9 cellular contexts compared by ENCODE assay signal in the genomic region with DNA sequence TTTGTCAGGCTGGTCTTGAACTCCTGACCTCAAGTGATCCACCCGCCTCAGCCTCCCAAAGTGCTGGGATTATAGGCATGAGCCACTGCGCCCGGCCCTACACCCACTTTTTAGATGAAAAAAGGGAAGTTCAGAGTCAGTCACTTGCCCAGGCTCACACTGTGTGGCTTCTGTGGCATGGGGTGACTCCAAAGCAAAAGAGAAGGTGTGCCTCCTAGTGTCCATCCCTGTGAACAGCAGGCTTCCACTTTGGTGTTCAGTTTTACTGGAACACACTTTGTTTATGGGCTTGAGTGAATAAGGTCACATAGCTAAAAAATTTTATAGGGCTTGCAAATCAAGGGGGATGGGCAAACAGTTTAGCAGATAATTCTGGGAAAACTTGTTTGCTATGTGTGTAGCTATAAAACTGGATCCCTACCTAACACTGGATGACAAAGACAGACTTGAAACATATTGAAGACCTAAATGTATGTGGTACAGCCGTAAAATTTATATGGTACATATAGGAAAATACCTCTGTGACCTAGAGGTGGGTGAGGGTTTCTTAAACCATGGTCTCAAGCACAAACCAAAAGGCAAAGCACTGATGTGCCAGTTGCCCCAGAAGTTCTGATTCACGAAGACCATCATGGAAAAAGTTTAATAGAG. TPM values are rescaled to one million over a fixed set of nuclear protein-coding genes. Genes with fewer than 3 reads are reported as not detected.
DNase-seq lines count a peak whose midpoint lies in the region; ATAC-seq and TF ChIP-seq lines count a peak whose summit lies in the region.
"Had no signal": no experiment of that assay in that cellular context is flagged by ENCODE, and none has a peak within 500 bp of the region (broad histone marks: within the 10 kb centered on the region; RNA-seq: fewer than 3 reads in every experiment).

No MANE protein-coding gene starts in this region.

- no peak overlapping the region for H2BK120ac ChIP-seq in H9 (ENCODE audit: low read depth, low read length, poor library complexity, severe bottlenecking)

- H3K4me3 ChIP-seq in GM06990 (replicated peaks; ENCODE audit: low read depth, low read length): no peak overlapping the region
- H3K4me3 ChIP-seq in cardiac fibroblast (replicated peaks in 1 of 2; ENCODE audit: low read depth in 2 of 2, low read length in 2 of 2): no peak overlapping the region
- H3K4me3 ChIP-seq in right lobe of liver: no peak overlapping the region

- H3K9me3 ChIP-seq in H9 (ENCODE audit: control insufficient read depth, low read depth, low read length): no peaks in the 10 kb centered on the region
- no peaks in the 10 kb centered on the region for H3K9me3 ChIP-seq in right lobe of liver

- no peak overlapping the region for H3K23ac ChIP-seq in H9 (ENCODE audit: insufficient read length, low read depth, low read length)

- no peak overlapping the region for H2AFZ ChIP-seq in H9 (ENCODE audit: low read length)

- H4K5ac ChIP-seq in H9 (ENCODE audit: insufficient read length, low read depth, low read length): no peak overlapping the region

- WGBS in H9 (ENCODE audit: extremely low coverage, insufficient read length, low lambda C conversion rate): no CpG with 5 or more reads among the region's 5 CpGs
- WGBS in right lobe of liver (ENCODE audit: insufficient coverage, low coverage, low lambda C conversion rate, missing lambda C conversion rate): 57% methylated on average over 4 of the region's 5 CpGs

- H3K79me2 ChIP-seq in H9 (ENCODE audit: insufficient read depth, low read length): no peaks in the 10 kb centered on the region

- H3K4me3 Mint-ChIP-seq in H9: no peak overlapping the region
- H3K4me3 Mint-ChIP-seq in activated B cell treated with CpG ODN at 0.5 μM for 24 hours: no peak overlapping the region
- H3K4me3 Mint-ChIP-seq: dendritic cell treated with granulocyte-macrophage colony-stimulating factor and Interleukin-4, amounts not matched to agents 40 ng/mL and 50 ng/mL, for 4 days had no signal

- peaks cover 3 to 4% of the 10 kb centered on the region in 2 experiments; a peak in 1 of 4 replicates for H3K4me1 Mint-ChIP-seq in H9
- no peaks in the 10 kb centered on the region for H3K4me1 Mint-ChIP-seq in activated B cell treated with CpG ODN at 0.5 μM for 24 hours

- H3K9ac ChIP-seq in H9 (ENCODE audit: extremely low read depth, insufficient read length, low read length): no peak overlapping the region

- H2BK12ac ChIP-seq in H9 (ENCODE audit: insufficient read length, low read depth, low read length): no peak overlapping the region

- H3K27me3 ChIP-seq in GM06990 (replicated peaks; ENCODE audit: control insufficient read depth, insufficient read depth, low read length) (no peaks in the 10 kb centered on the region), H9 (ENCODE audit: insufficient read depth, low read length) (no peaks in the 10 kb centered on the region), right lobe of liver (no peaks in the 10 kb centered on the region)

- no peaks in the 10 kb centered on the region for H3K23me2 ChIP-seq in H9 (ENCODE audit: insufficient read length, low read depth, low read length, poor library complexity, severe bottlenecking)

- no peaks in the 10 kb centered on the region; the same call in 1 of the 2 replicates for H3K27me3 Mint-ChIP-seq in H9 (ENCODE audit: low read depth)
- H3K27me3 Mint-ChIP-seq in activated B cell treated with CpG ODN at 0.5 μM for 24 hours: no peaks in the 10 kb centered on the region
- H3K27me3 Mint-ChIP-seq: dendritic cell treated with granulocyte-macrophage colony-stimulating factor and Interleukin-4, amounts not matched to agents 40 ng/mL and 50 ng/mL, for 4 days had no signal

- no peak overlapping the region for H3K4me2 ChIP-seq in H9 (ENCODE audit: insufficient read depth, insufficient read length, low read length)

- no peak overlapping the region for H2BK15ac ChIP-seq in H9 (ENCODE audit: low read depth, low read length)

- H3K9me3 Mint-ChIP-seq in H9 (peaks cover 10 to 15% of the 10 kb centered on the region in 2 experiments; a peak in 4 of 5 replicates), activated B cell treated with CpG ODN at 0.5 μM for 24 hours (peaks cover 2% of the 10 kb centered on the region)
- H3K9me3 Mint-ChIP-seq: dendritic cell treated with granulocyte-macrophage colony-stimulating factor and Interleukin-4, amounts not matched to agents 40 ng/mL and 50 ng/mL, for 4 days had no signal

- no peak overlapping the region for H3K4ac ChIP-seq in H9 (ENCODE audit: low read depth, low read length)

- intact Hi-C loops in activated B cell treated with CpG ODN at 0.5 μM for 24 hours (cut with micrococcal nuclease): loop anchor here (1.0 to 5.0 kb wide), 4 partner anchors 143 to 695 kb away; a partner anchor contains a TSS
- intact Hi-C loops in right lobe of liver (cut with DNase I): loop anchor here in 1 of 2 donors (5.0 kb wide), 1 partner anchor 156 kb away; no protein-coding TSS in a partner anchor

- no peak overlapping the region for H3K18ac ChIP-seq in H9 (ENCODE audit: insufficient read length, low read depth, low read length)

- no peak overlapping the region for H2BK20ac ChIP-seq in H9 (ENCODE audit: low read depth, low read length, poor library complexity, severe bottlenecking)

- no peak overlapping the region for H4K91ac ChIP-seq in H9 (ENCODE audit: insufficient read length, low read depth, low read length)

- H2BK5ac ChIP-seq in H9 (ENCODE audit: insufficient read length, low read length): no peak overlapping the region

- DNase-seq in GM06990 (ENCODE audit: extremely low read depth, insufficient read length): peak; percentile 36
- DNase-seq in H9: peak; percentile 79
- DNase-seq in NCI-H1105 treated with DMSO at 0.1 percent for 48 hours (lab: John Stamatoyannopoulos, UW): peak; percentile 15
- peak; percentile 35 for DNase-seq in activated B cell treated with CpG ODN at 0.5 μM for 24 hours
- DNase-seq in cardiac fibroblast (ENCODE audit: low read depth in 2 of 2): peak; percentile 68 to 73
- DNase-seq in right lobe of liver: peak; percentile 56 to 64 (median 60)
- DNase-seq in stimulated activated CD8-positive, alpha-beta memory T cell treated with anti-CD3 and anti-CD28 coated beads, Interleukin-15, amount 100 ng/mL, for 1 hour (ENCODE audit: low read depth): peak; percentile 60

- CTCF ChIA-PET in activated B cell treated with CpG ODN at 0.5 μM for 24 hours (lab: Charles Lee): interaction anchor here (0.9 to 1.5 kb wide), 7 partner anchors 11 to 518 kb away, joined by 3 to 4 read pairs (median 3); no protein-coding TSS in a partner anchor

- H3K27ac ChIP-seq in H9 (ENCODE audit: insufficient read length, low read depth, low read length) (no peak overlapping the region), right lobe of liver (no peak overlapping the region)

- POLR2A ChIA-PET in activated B cell treated with CpG ODN at 0.5 μM for 24 hours (lab: Charles Lee): interaction anchor here (0.5 kb wide), 1 partner anchor 173 kb away, joined by 3 read pairs; no protein-coding TSS in a partner anchor

- H4K8ac ChIP-seq in H9 (replicated peaks; ENCODE audit: insufficient read length, low read depth, low read length): no peak overlapping the region

- H3K4me1 ChIP-seq in H9 (ENCODE audit: insufficient read depth, low read length): no peaks in the 10 kb centered on the region
- no peaks in the 10 kb centered on the region for H3K4me1 ChIP-seq in right lobe of liver

- TF ChIP-seq POLR2A in right lobe of liver (IDR thresholded peaks at IDR 0.05): no peak

- H3K56ac ChIP-seq in H9 (ENCODE audit: insufficient read length, low read depth, low read length): no peak overlapping the region

- no peak overlapping the region for H2AK5ac ChIP-seq in H9 (ENCODE audit: insufficient read length, low read length)

- H4K20me1 ChIP-seq in H9 (ENCODE audit: control insufficient read depth, insufficient read depth, insufficient read length): no peaks in the 10 kb centered on the region

- peak; percentile 98 for ATAC-seq in activated B cell treated with CpG ODN at 0.5 μM for 24 hours (ENCODE audit: low read depth)
- ATAC-seq in right lobe of liver: peak; percentile 91 to 95 (median 94)
- ATAC-seq in GM18519 (IDR thresholded peaks at IDR 0.05; ENCODE audit: low FRiP score, unreplicated experiment): no peak

- no peaks in the 10 kb centered on the region for H3K79me1 ChIP-seq in H9 (ENCODE audit: insufficient read depth, low read depth, low read length, poor library complexity, severe bottlenecking)

- peaks cover 5 to 15% (median 13%) of the 10 kb centered on the region in 3 experiments; a peak in 6 of 7 replicates for H3K36me3 Mint-ChIP-seq in H9 (ENCODE audit: insufficient read depth in 1 of 3, low read depth in 3 of 3)
- H3K36me3 Mint-ChIP-seq in activated B cell treated with CpG ODN at 0.5 μM for 24 hours (ENCODE audit: low read depth): no peaks in the 10 kb centered on the region

- no peak overlapping the region for H3K14ac ChIP-seq in H9 (ENCODE audit: insufficient read depth, low read length)

- H3T11ph ChIP-seq in H9 (ENCODE audit: low read length): no peak overlapping the region

- H3K27ac Mint-ChIP-seq in H9 (no peak overlapping the region), activated B cell treated with CpG ODN at 0.5 μM for 24 hours (peak overlapping the region; percentile 8)
- H3K27ac Mint-ChIP-seq: dendritic cell treated with granulocyte-macrophage colony-stimulating factor and Interleukin-4, amounts not matched to agents 40 ng/mL and 50 ng/mL, for 4 days had no signal

- TF ChIP-seq CTCF in GM06990 (IDR thresholded peaks at IDR 0.05; ENCODE audit: insufficient read depth, low read length, poor library complexity, severe bottlenecking) (peak; percentile 92), H9 (conservative IDR thresholded peaks at IDR 0.05) (peak; percentile 83), activated B cell treated with CpG ODN at 0.5 μM for 24 hours (IDR thresholded peaks at IDR 0.05) (no peak), cardiac fibroblast (IDR thresholded peaks at IDR 0.05; ENCODE audit: low read depth, low read length) (peak; percentile 93), right lobe of liver (IDR thresholded peaks at IDR 0.05) (peak; percentile 84 to 91 (median 88))

- H3K36me3 ChIP-seq in GM06990 (ENCODE audit: control insufficient read depth, insufficient read depth, low read length) (no peaks in the 10 kb centered on the region; the same call in 1 of the 2 replicates), right lobe of liver (no peaks in the 10 kb centered on the region)

RNA-seq across cellular contexts. Expression of a gene that starts 54.9 kb away (rescaled TPM):
- total RNA-seq in H9 (2021) (1.2 and 1.4 TPM in 2 replicates), activated B cell treated with CpG ODN at 0.5 μM for 24 hours (6.2 TPM in 2 replicates), right lobe of liver (1 to 10 TPM; 1.1 to 7.3 (median 1.4) TPM)

Comparison
In these comparisons a context has a peak if more than half of its experiments do, and no peak if none do; other contexts are left out.
1. DNase-seq: peak in every context shown above with its lines; median percentile 79 in H9; 70 in cardiac fibroblast; 60 in right lobe of liver; 60 in stimulated activated CD8-positive, alpha-beta memory T cell treated with anti-CD3 and anti-CD28 coated beads, Interleukin-15, amount 100 ng/mL, for 1 hour; 36 in GM06990; 35 in activated B cell treated with CpG ODN at 0.5 μM for 24 hours; 15 in NCI-H1105 treated with DMSO at 0.1 percent for 48 hours.